In genomic region chr6:16205377-16206144, GRCh38 we compare ENCODE assay signal across 8 cellular contexts. TPM values are rescaled to one million over a fixed set of nuclear protein-coding genes. Genes with fewer than 3 reads are reported as not detected.
DNase-seq lines count a peak whose midpoint lies in the region; ATAC-seq and TF ChIP-seq lines count a peak whose summit lies in the region.

No MANE protein-coding gene starts in this region.

- no peak overlapping the region for H3K23ac ChIP-seq in neuronal stem cell (ENCODE audit: low read depth, low read length, poor library complexity)

- H3K18ac ChIP-seq in neuronal stem cell (ENCODE audit: low read length): no peak overlapping the region

- ATAC-seq in GM19397 (IDR thresholded peaks at IDR 0.05; ENCODE audit: unreplicated experiment): peak; percentile 94
- peak; percentile 92 for ATAC-seq in HG03342 (IDR thresholded peaks at IDR 0.05; ENCODE audit: unreplicated experiment)
- ATAC-seq in activated CD8-positive, alpha-beta T cell treated with anti-CD3 and anti-CD28 coated beads for 36 hours: no peak
- ATAC-seq in natural killer cell treated with Interleukin-12 subunit alpha and Interleukin-12 subunit beta and Interleukin-15 and Interleukin-18, amount 100 ng/mL, for 72 hours: no peak

- no peaks in the 10 kb centered on the region for H3K27me3 ChIP-seq in BLaER1 treated with 17β-estradiol and CSF1 and Interleukin-3, amounts not matched to agents 10 nM and 100 nM
- no peaks in the 10 kb centered on the region for H3K27me3 ChIP-seq in adipocyte (replicated peaks; ENCODE audit: control insufficient read depth, insufficient read depth, low read length)
- H3K27me3 ChIP-seq in neuronal stem cell (ENCODE audit: control insufficient read depth in 3 of 3, insufficient read depth in 3 of 3, low read depth in 1 of 3, low read length in 3 of 3): peaks cover 0 to 47% (median 0%) of the 10 kb centered on the region in 3 experiments
- H3K27me3 ChIP-seq in adrenal gland: no peaks in the 10 kb centered on the region

- H3K27me3 Mint-ChIP-seq in activated CD8-positive, alpha-beta T cell treated with anti-CD3 and anti-CD28 coated beads for 36 hours: peaks cover 5% of the 10 kb centered on the region
- H3K27me3 Mint-ChIP-seq in natural killer cell treated with Interleukin-12 subunit alpha and Interleukin-12 subunit beta and Interleukin-15 and Interleukin-18, amount 100 ng/mL, for 72 hours: peaks cover 14 to 22% of the 10 kb centered on the region in 2 donors

- no peaks in the 10 kb centered on the region for H3K9me3 Mint-ChIP-seq in activated CD8-positive, alpha-beta T cell treated with anti-CD3 and anti-CD28 coated beads for 36 hours
- H3K9me3 Mint-ChIP-seq in natural killer cell treated with Interleukin-12 subunit alpha and Interleukin-12 subunit beta and Interleukin-15 and Interleukin-18, amount 100 ng/mL, for 72 hours: no peaks in the 10 kb centered on the region

- CTCF ChIA-PET in activated CD8-positive, alpha-beta T cell treated with anti-CD3 and anti-CD28 coated beads for 36 hours (lab: Charles Lee): interaction anchor here (0.6 to 4.5 kb wide), 34 partner anchors 8 to 684 kb away, joined by 3 to 33 read pairs (median 3); no protein-coding TSS in a partner anchor

- H2BK12ac ChIP-seq in neuronal stem cell (ENCODE audit: low read length): no peak overlapping the region

- H3K27ac ChIP-seq in BLaER1 treated with 17β-estradiol and CSF1 and Interleukin-3, amounts not matched to agents 10 nM and 100 nM: peak overlapping the region in 10 of 11 experiments; percentile 14 to 88 (median 84); a peak in 20 of 22 replicates
- H3K27ac ChIP-seq in neuronal stem cell (replicated peaks; ENCODE audit: low read length) (no peak overlapping the region), adrenal gland (peak overlapping the region in 1 of 5 donors; percentile 13)

- no peak overlapping the region for H4K91ac ChIP-seq in neuronal stem cell (ENCODE audit: low read depth, low read length, poor library complexity)

- DNase-seq in adipocyte (ENCODE audit: low read depth) (peak; percentile 99), neuronal stem cell (ENCODE audit: low spot score) (no peak), adrenal gland (no peak)
- DNase-seq in activated CD8-positive, alpha-beta T cell treated with anti-CD3 and anti-CD28 coated beads for 36 hours: no peak
- no peak for DNase-seq in natural killer cell treated with Interleukin-12 subunit alpha and Interleukin-12 subunit beta and Interleukin-15 and Interleukin-18, amount 100 ng/mL, for 72 hours (ENCODE audit: low spot score)

- no peak for TF ChIP-seq POLR2A in adrenal gland (IDR thresholded peaks at IDR 0.05)

- no peak overlapping the region for H3K27ac Mint-ChIP-seq in activated CD8-positive, alpha-beta T cell treated with anti-CD3 and anti-CD28 coated beads for 36 hours
- H3K27ac Mint-ChIP-seq in natural killer cell treated with Interleukin-12 subunit alpha and Interleukin-12 subunit beta and Interleukin-15 and Interleukin-18, amount 100 ng/mL, for 72 hours: no peak overlapping the region

- WGBS in neuronal stem cell (ENCODE audit: extremely low coverage in 2 of 2, insufficient read length in 2 of 2, insufficient replicate concordance in 1 of 2), 2 donors: no CpG with 5 or more reads among the region's 4 CpGs
- WGBS in adrenal gland, 4 donors: 72 to 87% (median 77%) methylated on average over 4 of the region's 4 CpGs

- POLR2A ChIA-PET in activated CD8-positive, alpha-beta T cell treated with anti-CD3 and anti-CD28 coated beads for 36 hours (lab: Charles Lee): no interaction called here

- H2BK15ac ChIP-seq in neuronal stem cell (ENCODE audit: low read length): no peak overlapping the region

- no peak overlapping the region for H4K8ac ChIP-seq in neuronal stem cell (ENCODE audit: low read depth, low read length)

- no peaks in the 10 kb centered on the region for H3K4me1 Mint-ChIP-seq in activated CD8-positive, alpha-beta T cell treated with anti-CD3 and anti-CD28 coated beads for 36 hours (ENCODE audit: low read depth)
- peaks cover 0 to 5% of the 10 kb centered on the region in 2 donors for H3K4me1 Mint-ChIP-seq in natural killer cell treated with Interleukin-12 subunit alpha and Interleukin-12 subunit beta and Interleukin-15 and Interleukin-18, amount 100 ng/mL, for 72 hours (ENCODE audit: low read depth in 2 of 2)

- no peaks in the 10 kb centered on the region for H3K9me3 ChIP-seq in BLaER1 treated with 17β-estradiol and CSF1 and Interleukin-3, amounts not matched to agents 10 nM and 100 nM (replicated peaks in 1 of 11)
- H3K9me3 ChIP-seq in adipocyte (ENCODE audit: control insufficient read depth, low read length): no peaks in the 10 kb centered on the region
- H3K9me3 ChIP-seq in neuronal stem cell (replicated peaks in 1 of 2; ENCODE audit: control insufficient read depth in 2 of 2, insufficient read depth in 1 of 2, low read depth in 1 of 2, low read length in 2 of 2): no peaks in the 10 kb centered on the region
- H3K9me3 ChIP-seq in adrenal gland (replicated peaks in 1 of 3): no peaks in the 10 kb centered on the region

- H3K36me3 Mint-ChIP-seq in activated CD8-positive, alpha-beta T cell treated with anti-CD3 and anti-CD28 coated beads for 36 hours (ENCODE audit: low read depth): no peaks in the 10 kb centered on the region
- no peaks in the 10 kb centered on the region for H3K36me3 Mint-ChIP-seq in natural killer cell treated with Interleukin-12 subunit alpha and Interleukin-12 subunit beta and Interleukin-15 and Interleukin-18, amount 100 ng/mL, for 72 hours

- H2BK5ac ChIP-seq in neuronal stem cell (ENCODE audit: low read length): no peak overlapping the region

- H3K4me3 Mint-ChIP-seq in activated CD8-positive, alpha-beta T cell treated with anti-CD3 and anti-CD28 coated beads for 36 hours: no peak overlapping the region
- H3K4me3 Mint-ChIP-seq in natural killer cell treated with Interleukin-12 subunit alpha and Interleukin-12 subunit beta and Interleukin-15 and Interleukin-18, amount 100 ng/mL, for 72 hours: no peak overlapping the region

- no peak for TF ChIP-seq CTCF in activated CD8-positive, alpha-beta T cell treated with anti-CD3 and anti-CD28 coated beads for 36 hours (IDR thresholded peaks at IDR 0.05)
- no peak for TF ChIP-seq CTCF in adrenal gland (IDR thresholded peaks at IDR 0.05)

- no peak overlapping the region for H2AK5ac ChIP-seq in neuronal stem cell (ENCODE audit: low read depth, low read length)

- no peaks in the 10 kb centered on the region for H4K20me1 ChIP-seq in BLaER1 treated with 17β-estradiol and CSF1 and Interleukin-3, amounts not matched to agents 10 nM and 100 nM

- H2AFZ ChIP-seq in neuronal stem cell (ENCODE audit: low read length): peak overlapping the region; percentile 30

- peak overlapping the region in 9 of 11 experiments; percentile 62 to 79 (median 68); a peak in 18 of 22 replicates for H3K9ac ChIP-seq in BLaER1 treated with 17β-estradiol and CSF1 and Interleukin-3, amounts not matched to agents 10 nM and 100 nM
- H3K9ac ChIP-seq in adipocyte (ENCODE audit: low read length): peak overlapping the region; percentile 36
- H3K9ac ChIP-seq in neuronal stem cell (ENCODE audit: low read depth, low read length, poor library complexity): no peak overlapping the region

- no peak overlapping the region for H3K4ac ChIP-seq in neuronal stem cell (ENCODE audit: low read length)

- H3K79me1 ChIP-seq in neuronal stem cell (ENCODE audit: low read depth, low read length): no peaks in the 10 kb centered on the region

- H2BK120ac ChIP-seq in neuronal stem cell (ENCODE audit: low read depth, low read length): no peak overlapping the region

- peaks cover 26 to 40% (median 34%) of the 10 kb centered on the region in 10 experiments for H3K4me1 ChIP-seq in BLaER1 treated with 17β-estradiol and CSF1 and Interleukin-3, amounts not matched to agents 10 nM and 100 nM
- H3K4me1 ChIP-seq in adipocyte (ENCODE audit: control insufficient read depth, insufficient read depth, low read length): peaks cover 21% of the 10 kb centered on the region
- H3K4me1 ChIP-seq in neuronal stem cell (ENCODE audit: control insufficient read depth in 2 of 2, insufficient read depth in 1 of 2, low read depth in 1 of 2, low read length in 2 of 2): peaks cover 4 to 13% of the 10 kb centered on the region in 2 donors
- no peaks in the 10 kb centered on the region for H3K4me1 ChIP-seq in adrenal gland (replicated peaks in 1 of 2)

- no peaks in the 10 kb centered on the region for H3K36me3 ChIP-seq in BLaER1 treated with 17β-estradiol and CSF1 and Interleukin-3, amounts not matched to agents 10 nM and 100 nM
- no peaks in the 10 kb centered on the region for H3K36me3 ChIP-seq in adipocyte (ENCODE audit: control insufficient read depth, insufficient read depth, low read length, severe bottlenecking)
- no peaks in the 10 kb centered on the region for H3K36me3 ChIP-seq in neuronal stem cell (replicated peaks in 1 of 2; ENCODE audit: control insufficient read depth in 2 of 2, insufficient read depth in 2 of 2, low read length in 2 of 2)
- H3K36me3 ChIP-seq in adrenal gland (replicated peaks in 1 of 2): no peaks in the 10 kb centered on the region

- peak overlapping the region in 8 of 10 experiments; percentile 12 to 46 (median 34); a peak in 9 of 20 replicates for H3K4me3 ChIP-seq in BLaER1 treated with 17β-estradiol and CSF1 and Interleukin-3, amounts not matched to agents 10 nM and 100 nM
- peak overlapping the region; percentile 38 for H3K4me3 ChIP-seq in adipocyte (ENCODE audit: low read length)
- H3K4me3 ChIP-seq in neuronal stem cell (ENCODE audit: low read length in 2 of 2): no peak overlapping the region
- H3K4me3 ChIP-seq in adrenal gland: no peak overlapping the region

- intact Hi-C loops in activated CD8-positive, alpha-beta T cell treated with anti-CD3 and anti-CD28 coated beads for 36 hours (cut with micrococcal nuclease): loop anchor here (1.0 to 5.0 kb wide), 2 partner anchors 313 to 514 kb away; no protein-coding TSS in a partner anchor
- intact Hi-C loops in adrenal gland (cut with DNase I): no loop called here

- H3K4me2 ChIP-seq in BLaER1 treated with 17β-estradiol and CSF1 and Interleukin-3, amounts not matched to agents 10 nM and 100 nM: peak overlapping the region; percentile 61 to 90 (median 85)
- no peak overlapping the region for H3K4me2 ChIP-seq in neuronal stem cell (ENCODE audit: insufficient read depth, low read length, poor library complexity, severe bottlenecking)

- H3K14ac ChIP-seq in neuronal stem cell (ENCODE audit: low read length): no peak overlapping the region

RNA-seq across cellular contexts. Expression of gene GMPR, which starts 32.8 kb away (rescaled TPM):
- 0.20 TPM for polyA plus RNA-seq in neuronal stem cell (2013, experiment 1 of 2)
- polyA plus RNA-seq in neuronal stem cell (2013, experiment 2 of 2): 0.54 TPM
- total RNA-seq in activated CD8-positive, alpha-beta T cell treated with anti-CD3 and anti-CD28 coated beads for 36 hours: under 1 TPM; 0.31 to 0.65 TPM
- 1 to 10 TPM in 1 of 2 donors, under 1 TPM in 1; 0.31 to 3.9 TPM for total RNA-seq in natural killer cell treated with Interleukin-12 subunit alpha and Interleukin-12 subunit beta and Interleukin-15 and Interleukin-18, amount 100 ng/mL, for 72 hours
- total RNA-seq in adrenal gland: 10 to 100 TPM; 18.5 to 47.6 (median 26.3) TPM
- 10 to 100 TPM; 17.0 to 49.1 (median 31.8) TPM for polyA plus RNA-seq in adrenal gland

Comparison
In these comparisons a context has a peak if more than half of its experiments do, and no peak if none do; other contexts are left out.
1. H3K4me3 ChIP-seq: peak in BLaER1 treated with 17β-estradiol and CSF1 and Interleukin-3, amounts not matched to agents 10 nM and 100 nM (8 of 10) and adipocyte (single experiment); none in neuronal stem cell (0 of 2) and adrenal gland (0 of 4).
2. ATAC-seq: peak in GM19397 (single experiment) and HG03342 (single experiment); none in activated CD8-positive, alpha-beta T cell treated with anti-CD3 and anti-CD28 coated beads for 36 hours (single experiment) and natural killer cell treated with Interleukin-12 subunit alpha and Interleukin-12 subunit beta and Interleukin-15 and Interleukin-18, amount 100 ng/mL, for 72 hours (0 of 2).